In the genomic region with DNA sequence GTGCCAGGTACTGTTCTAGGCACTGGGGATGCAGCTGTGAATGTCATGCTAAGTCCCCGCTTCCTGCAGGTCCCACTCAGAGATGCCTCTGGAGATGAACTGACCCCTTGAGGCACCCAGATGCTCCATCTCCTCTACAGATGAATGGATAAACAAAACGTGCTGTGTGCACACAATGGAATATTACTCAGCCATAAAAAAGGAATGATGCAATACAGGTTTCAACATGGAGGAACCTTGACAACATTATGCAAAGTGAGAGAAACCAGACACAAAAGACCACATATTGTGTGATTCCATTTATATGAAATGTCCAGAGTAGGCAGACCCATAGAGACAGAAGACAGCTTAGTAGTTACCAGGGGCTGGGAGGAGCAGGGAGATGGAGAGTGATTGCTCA, we compare ENCODE assay signal across 1 cellular context.
TF ChIP-seq lines count a peak whose summit lies in the region.

No MANE protein-coding gene starts in this region.

TF ChIP-seq in K562, 482 proteins besides CTCF, POLR2A, EP300 and RAD21 (continued from another document):
- peak; percentile 86 for TF ChIP-seq ZNF146 (CRISPR knock-in tag; IDR thresholded peaks at IDR 0.05; ENCODE audit: unreplicated experiment)
- no peak for TF ChIP-seq TBL1XR1 (IDR thresholded peaks at IDR 0.05; ENCODE audit: low read length in 2 of 2)
- no peak for TF ChIP-seq CHCHD3 (CRISPR knock-in tag; IDR thresholded peaks at IDR 0.05)
- TF ChIP-seq HMG20A (CRISPR knock-in tag; conservative IDR thresholded peaks at IDR 0.05): no peak
- TF ChIP-seq ETV1 (tag; conservative IDR thresholded peaks at IDR 0.05; ENCODE audit: low read depth): no peak
- no peak for TF ChIP-seq MEF2A (IDR thresholded peaks at IDR 0.05; ENCODE audit: control insufficient read depth, low read depth, low read length)
- no peak for TF ChIP-seq CEBPG (CRISPR knock-in tag; IDR thresholded peaks at IDR 0.05)
- TF ChIP-seq CEBPG (tag; conservative IDR thresholded peaks at IDR 0.05 in 1 of 2, IDR thresholded peaks at IDR 0.05 in 1 of 2): peak; percentile 45 to 49
- TF ChIP-seq KLF10 (CRISPR knock-in tag; IDR thresholded peaks at IDR 0.05): no peak
- TF ChIP-seq ASH1L (IDR thresholded peaks at IDR 0.05; ENCODE audit: borderline replicate concordance, low read depth, partially characterized antibody): no peak
- no peak for TF ChIP-seq ZNF408 (CRISPR knock-in tag; IDR thresholded peaks at IDR 0.05; ENCODE audit: low read depth)
- TF ChIP-seq, protein P1, sequence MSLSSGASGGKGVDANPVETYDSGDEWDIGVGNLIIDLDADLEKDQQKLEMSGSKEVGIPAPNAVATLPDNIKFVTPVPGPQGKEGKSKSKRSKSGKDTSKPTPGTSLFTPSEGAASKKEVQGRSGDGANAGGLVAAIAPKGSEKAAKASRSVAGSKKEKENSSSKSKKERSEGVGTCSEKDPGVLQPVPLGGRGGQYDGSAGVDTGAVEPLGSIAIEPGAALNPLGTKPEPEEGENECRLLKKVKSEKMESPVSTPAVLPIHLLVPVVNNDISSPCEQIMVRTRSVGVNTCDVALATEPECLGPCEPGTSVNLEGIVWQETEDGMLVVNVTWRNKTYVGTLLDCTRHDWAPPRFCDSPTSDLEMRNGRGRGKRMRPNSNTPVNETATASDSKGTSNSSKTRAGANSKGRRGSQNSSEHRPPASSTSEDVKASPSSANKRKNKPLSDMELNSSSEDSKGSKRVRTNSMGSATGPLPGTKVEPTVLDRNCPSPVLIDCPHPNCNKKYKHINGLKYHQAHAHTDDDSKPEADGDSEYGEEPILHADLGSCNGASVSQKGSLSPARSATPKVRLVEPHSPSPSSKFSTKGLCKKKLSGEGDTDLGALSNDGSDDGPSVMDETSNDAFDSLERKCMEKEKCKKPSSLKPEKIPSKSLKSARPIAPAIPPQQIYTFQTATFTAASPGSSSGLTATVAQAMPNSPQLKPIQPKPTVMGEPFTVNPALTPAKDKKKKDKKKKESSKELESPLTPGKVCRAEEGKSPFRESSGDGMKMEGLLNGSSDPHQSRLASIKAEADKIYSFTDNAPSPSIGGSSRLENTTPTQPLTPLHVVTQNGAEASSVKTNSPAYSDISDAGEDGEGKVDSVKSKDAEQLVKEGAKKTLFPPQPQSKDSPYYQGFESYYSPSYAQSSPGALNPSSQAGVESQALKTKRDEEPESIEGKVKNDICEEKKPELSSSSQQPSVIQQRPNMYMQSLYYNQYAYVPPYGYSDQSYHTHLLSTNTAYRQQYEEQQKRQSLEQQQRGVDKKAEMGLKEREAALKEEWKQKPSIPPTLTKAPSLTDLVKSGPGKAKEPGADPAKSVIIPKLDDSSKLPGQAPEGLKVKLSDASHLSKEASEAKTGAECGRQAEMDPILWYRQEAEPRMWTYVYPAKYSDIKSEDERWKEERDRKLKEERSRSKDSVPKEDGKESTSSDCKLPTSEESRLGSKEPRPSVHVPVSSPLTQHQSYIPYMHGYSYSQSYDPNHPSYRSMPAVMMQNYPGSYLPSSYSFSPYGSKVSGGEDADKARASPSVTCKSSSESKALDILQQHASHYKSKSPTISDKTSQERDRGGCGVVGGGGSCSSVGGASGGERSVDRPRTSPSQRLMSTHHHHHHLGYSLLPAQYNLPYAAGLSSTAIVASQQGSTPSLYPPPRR (CRISPR knock-in tag; IDR thresholded peaks at IDR 0.05; ENCODE audit: borderline replicate concordance): no peak
- TF ChIP-seq ZBTB8A (IDR thresholded peaks at IDR 0.05; ENCODE audit: partially characterized antibody): no peak
- TF ChIP-seq DPF2 (IDR thresholded peaks at IDR 0.05): no peak
- TF ChIP-seq, protein P2, sequence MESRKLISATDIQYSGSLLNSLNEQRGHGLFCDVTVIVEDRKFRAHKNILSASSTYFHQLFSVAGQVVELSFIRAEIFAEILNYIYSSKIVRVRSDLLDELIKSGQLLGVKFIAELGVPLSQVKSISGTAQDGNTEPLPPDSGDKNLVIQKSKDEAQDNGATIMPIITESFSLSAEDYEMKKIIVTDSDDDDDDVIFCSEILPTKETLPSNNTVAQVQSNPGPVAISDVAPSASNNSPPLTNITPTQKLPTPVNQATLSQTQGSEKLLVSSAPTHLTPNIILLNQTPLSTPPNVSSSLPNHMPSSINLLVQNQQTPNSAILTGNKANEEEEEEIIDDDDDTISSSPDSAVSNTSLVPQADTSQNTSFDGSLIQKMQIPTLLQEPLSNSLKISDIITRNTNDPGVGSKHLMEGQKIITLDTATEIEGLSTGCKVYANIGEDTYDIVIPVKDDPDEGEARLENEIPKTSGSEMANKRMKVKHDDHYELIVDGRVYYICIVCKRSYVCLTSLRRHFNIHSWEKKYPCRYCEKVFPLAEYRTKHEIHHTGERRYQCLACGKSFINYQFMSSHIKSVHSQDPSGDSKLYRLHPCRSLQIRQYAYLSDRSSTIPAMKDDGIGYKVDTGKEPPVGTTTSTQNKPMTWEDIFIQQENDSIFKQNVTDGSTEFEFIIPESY (CRISPR knock-in tag; IDR thresholded peaks at IDR 0.05): no peak
- TF ChIP-seq ZNF79 (CRISPR knock-in tag; IDR thresholded peaks at IDR 0.05; ENCODE audit: low read depth): no peak
- TF ChIP-seq DIDO1 (tag; IDR thresholded peaks at IDR 0.05; ENCODE audit: low read depth): no peak
- no peak for TF ChIP-seq MEIS2 (IDR thresholded peaks at IDR 0.05; ENCODE audit: partially characterized antibody)
- TF ChIP-seq SIX5 (IDR thresholded peaks at IDR 0.05; ENCODE audit: borderline replicate concordance in 1 of 2, insufficient read depth in 1 of 2, low read depth in 1 of 2, low read length in 2 of 2): no peak
- TF ChIP-seq SLC30A9 (CRISPR knock-in tag; IDR thresholded peaks at IDR 0.05): no peak
- TF ChIP-seq HDAC6 (IDR thresholded peaks at IDR 0.05; ENCODE audit: low read depth, low read length): no peak
- no peak for TF ChIP-seq ZNF444 (CRISPR knock-in tag; IDR thresholded peaks at IDR 0.05)
- TF ChIP-seq ZFP1 (CRISPR knock-in tag; IDR thresholded peaks at IDR 0.05): no peak
